In genomic region chr7:137354361-137354760, GRCh38 we compare ENCODE assay signal across 16 cellular contexts. TPM values are rescaled to one million over a fixed set of nuclear protein-coding genes. Genes with fewer than 3 reads are reported as not detected.
A peak's percentile ranks its signal among the peaks of the same experiment; 100 is the strongest.
DNase-seq lines count a peak whose midpoint lies in the region; ATAC-seq and TF ChIP-seq lines count a peak whose summit lies in the region.
"Had no signal": no experiment of that assay in that cellular context is flagged by ENCODE, and none has a peak within 500 bp of the region (broad histone marks: within the 10 kb centered on the region; RNA-seq: fewer than 3 reads in every experiment).

No MANE protein-coding gene starts in this region.

- ATAC-seq in GM18868 (IDR thresholded peaks at IDR 0.05; ENCODE audit: unreplicated experiment) (no peak), HG03378 (IDR thresholded peaks at IDR 0.05; ENCODE audit: unreplicated experiment) (no peak), HG03039 (IDR thresholded peaks at IDR 0.05; ENCODE audit: unreplicated experiment) (no peak)

- DNase-seq in NCI-H2081 (lab: John Stamatoyannopoulos, UW) (peak; percentile 57 to 78), NCI-H2081 treated with DMSO at 0.1 percent for 48 hours (lab: John Stamatoyannopoulos, UW) (no peak), NCI-H2029 treated with DMSO at 0.1 percent for 48 hours (lab: John Stamatoyannopoulos, UW) (peak; percentile 96), breast epithelium (ENCODE audit: low spot score in 2 of 2) (peak in 1 of 2 donors; percentile 50), pons (ENCODE audit: low spot score) (peak; percentile 46)
- DNase-seq: CD4-positive, alpha-beta memory T cell; NCI-H146; nephron progenitor cell; sigmoid colon; stimulated activated naive CD4-positive, alpha-beta T cell; WERI-Rb-1 had no signal

- H3K27me3 ChIP-seq in breast epithelium, result no peaks in the 10 kb centered on the region
- H3K27me3 ChIP-seq: sigmoid colon had no signal

- no peaks in the 10 kb centered on the region for H3K36me3 ChIP-seq in breast epithelium
- H3K36me3 ChIP-seq: sigmoid colon, WERI-Rb-1 had no signal

- H3K9me3 ChIP-seq in breast epithelium, result peaks cover 0 to 2% of the 10 kb centered on the region in 2 donors
- H3K9me3 ChIP-seq: sigmoid colon had no signal

- no peak for TF ChIP-seq CTCF in breast epithelium (IDR thresholded peaks at IDR 0.05)

- intact Hi-C loops in breast epithelium (cut with DNase I; ENCODE audit: low total_unique reads), result no loop called here

- no peak overlapping the region for H3K4me3 ChIP-seq in breast epithelium
- H3K4me3 ChIP-seq: sigmoid colon had no signal

- TF ChIP-seq POLR2A in breast epithelium (IDR thresholded peaks at IDR 0.05), result no peak

- H3K27ac ChIP-seq in breast epithelium, result peak overlapping the region; percentile 1 to 68
- H3K27ac ChIP-seq: 22Rv1, sigmoid colon, WERI-Rb-1 had no signal

- peaks cover 0 to 5% of the 10 kb centered on the region in 2 donors for H3K4me1 ChIP-seq in breast epithelium

RNA-seq across cellular contexts. Expression of gene PTN, which starts 10.8 kb away (rescaled TPM):
- total RNA-seq in breast epithelium, result 100 to 1,000 TPM in 1 of 3 donors, 10 to 100 TPM in 1, under 1 TPM in 1; 0.48 to 343 (median 51.1) TPM
- total RNA-seq: activated CD8-positive, alpha-beta memory T cell treated with anti-CD3 and anti-CD28 coated beads for 36 hours; CD4-positive, alpha-beta memory T cell had no signal
